In the genomic region with DNA sequence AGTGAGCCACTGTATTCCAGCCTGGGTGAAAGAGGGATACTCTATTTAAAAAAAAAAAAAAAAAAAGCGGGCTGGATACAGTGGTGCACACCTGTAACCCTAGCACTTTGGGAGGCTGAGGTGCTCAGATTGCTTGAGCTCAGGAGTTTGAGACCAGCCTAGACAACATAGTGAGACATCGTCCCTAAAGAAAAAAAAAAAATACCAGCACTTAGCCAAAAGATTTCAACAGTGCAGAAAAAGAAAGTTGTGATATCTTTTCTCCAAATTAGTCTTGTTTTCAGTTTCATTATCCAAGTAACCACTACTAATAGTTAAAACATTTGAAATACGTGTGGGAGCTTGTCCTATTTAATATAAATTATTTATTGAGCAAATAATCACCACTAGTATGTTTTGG, we compare ENCODE assay signal across 17 cellular contexts. TPM values are rescaled to one million over a fixed set of nuclear protein-coding genes. Genes with fewer than 3 reads are reported as not detected.
DNase-seq lines count a peak whose midpoint lies in the region; ATAC-seq and TF ChIP-seq lines count a peak whose summit lies in the region.
"Had no signal": no experiment of that assay in that cellular context is flagged by ENCODE, and none has a peak within 500 bp of the region (broad histone marks: within the 10 kb centered on the region; RNA-seq: fewer than 3 reads in every experiment).

No MANE protein-coding gene starts in this region.

- H3K27me3 Mint-ChIP-seq in CD4-positive, CD25-positive, alpha-beta regulatory T cell: no peaks in the 10 kb centered on the region
- H3K27me3 Mint-ChIP-seq: stimulated activated naive B cell treated with anti-CD40 and anti-IgM and Interleukin-4, amounts not matched to agents 10 μg/mL and 1 μg/mL and 100 μg/mL, for 72 hours had no signal

- 49% methylated on average over 3 of the region's 3 CpGs for WGBS in esophagus muscularis mucosa
- 66 to 89% methylated on average over 3 of the region's 3 CpGs for WGBS in sigmoid colon, 2 donors

- H2AFZ ChIP-seq in KMS-11 (ENCODE audit: low read depth): no peak overlapping the region

- peaks cover 0 to 2% (median 0%) of the 10 kb centered on the region in 7 donors for H3K9me3 Mint-ChIP-seq in CD4-positive, CD25-positive, alpha-beta regulatory T cell
- H3K9me3 Mint-ChIP-seq: CD8-positive, alpha-beta T cell; stimulated activated naive B cell treated with anti-CD40 and anti-IgM and Interleukin-4, amounts not matched to agents 10 μg/mL and 1 μg/mL and 100 μg/mL, for 72 hours had no signal

- peak in 1 of 3 donors; percentile 33 for DNase-seq in CD4-positive, CD25-positive, alpha-beta regulatory T cell
- no peak for DNase-seq in esophagus muscularis mucosa (ENCODE audit: extremely low spot score)
- DNase-seq in sigmoid colon: no peak
- DNase-seq in NCI-H1092 treated with DMSO at 0.1 percent for 48 hours (lab: John Stamatoyannopoulos, UW): no peak
- DNase-seq in MV-4-11 (lab: John Stamatoyannopoulos, UW): no peak
- DNase-seq: activated CD4-positive, alpha-beta T cell treated with anti-CD3 and anti-CD28 coated beads, Interleukin-2, amount 50 U/mL, for 1 hour; activated gamma-delta T cell; CD8-positive, alpha-beta T cell; effector memory CD4-positive, alpha-beta T cell; GF-D8; MG63; retina; stimulated activated CD4-positive, alpha-beta T cell treated with anti-CD3 and anti-CD28 coated beads, Interleukin-4, amount 100 ng/mL, for 4 hours; stimulated activated naive B cell treated with anti-CD40 and anti-IgM and Interleukin-4, amounts not matched to agents 10 μg/mL and 1 μg/mL and 100 μg/mL, for 72 hours had no signal

- ATAC-seq in CD4-positive, CD25-positive, alpha-beta regulatory T cell (ENCODE audit: low read depth in 2 of 2): no peak
- ATAC-seq in HG03460 (IDR thresholded peaks at IDR 0.05; ENCODE audit: unreplicated experiment): no peak
- ATAC-seq: CD8-positive, alpha-beta T cell; stimulated activated naive B cell treated with anti-CD40 and anti-IgM and Interleukin-4, amounts not matched to agents 10 μg/mL and 1 μg/mL and 100 μg/mL, for 72 hours had no signal

- no peak overlapping the region for H3K4me3 ChIP-seq in CD4-positive, CD25-positive, alpha-beta regulatory T cell (ENCODE audit: low read depth, low read length)
- H3K4me3 ChIP-seq in KMS-11 (IDR thresholded peaks at IDR 0.05; ENCODE audit: insufficient read depth, low read depth, low read length): no peak overlapping the region
- H3K4me3 ChIP-seq in esophagus muscularis mucosa: no peak overlapping the region
- no peak overlapping the region for H3K4me3 ChIP-seq in sigmoid colon
- H3K4me3 ChIP-seq: HAP-1, MG63 had no signal

- H3K9ac ChIP-seq in KMS-11: no peak overlapping the region

- H3K36me3 ChIP-seq in CD4-positive, CD25-positive, alpha-beta regulatory T cell (ENCODE audit: control insufficient read depth, insufficient read depth, low read length): no peaks in the 10 kb centered on the region
- no peaks in the 10 kb centered on the region for H3K36me3 ChIP-seq in KMS-11 (ENCODE audit: insufficient read depth)
- H3K36me3 ChIP-seq in esophagus muscularis mucosa: no peaks in the 10 kb centered on the region
- H3K36me3 ChIP-seq in sigmoid colon: no peaks in the 10 kb centered on the region
- H3K36me3 ChIP-seq: HAP-1, MG63 had no signal

- peaks cover 41% of the 10 kb centered on the region for H3K4me1 ChIP-seq in CD4-positive, CD25-positive, alpha-beta regulatory T cell (ENCODE audit: control insufficient read depth, insufficient read depth, low read length, poor library complexity, severe bottlenecking)
- H3K4me1 ChIP-seq in KMS-11 (ENCODE audit: low read depth, poor library complexity, severe bottlenecking): peaks cover 89% of the 10 kb centered on the region
- peaks cover 29 to 70% (median 57%) of the 10 kb centered on the region in 4 donors for H3K4me1 ChIP-seq in esophagus muscularis mucosa
- peaks cover 0 to 62% (median 48%) of the 10 kb centered on the region in 4 donors for H3K4me1 ChIP-seq in sigmoid colon

- TF ChIP-seq EP300 in esophagus muscularis mucosa (IDR thresholded peaks at IDR 0.05): no peak
- TF ChIP-seq EP300 in sigmoid colon (IDR thresholded peaks at IDR 0.05): no peak

- intact Hi-C loops in esophagus muscularis mucosa (cut with DNase I): no loop called here
- intact Hi-C loops in sigmoid colon (cut with DNase I): no loop called here

- TF ChIP-seq CTCF in KMS-11 (conservative IDR thresholded peaks at IDR 0.05; ENCODE audit: low read depth, low read length) (no peak), esophagus muscularis mucosa (IDR thresholded peaks at IDR 0.05) (no peak), sigmoid colon (IDR thresholded peaks at IDR 0.05) (no peak)

- no peak overlapping the region for H3K27ac ChIP-seq in CD4-positive, CD25-positive, alpha-beta regulatory T cell (ENCODE audit: insufficient read depth, low read length, poor library complexity, severe bottlenecking)
- H3K27ac ChIP-seq in KMS-11 (no peak overlapping the region), esophagus muscularis mucosa (replicated peaks in 1 of 4) (peak overlapping the region; percentile 50 to 66 (median 63)), sigmoid colon (peak overlapping the region; percentile 64 to 79 (median 73))

- H3K9me3 ChIP-seq in CD4-positive, CD25-positive, alpha-beta regulatory T cell (ENCODE audit: control insufficient read depth in 2 of 2, low read length in 2 of 2): no peaks in the 10 kb centered on the region
- no peaks in the 10 kb centered on the region for H3K9me3 ChIP-seq in esophagus muscularis mucosa
- H3K9me3 ChIP-seq in sigmoid colon: no peaks in the 10 kb centered on the region
- H3K9me3 ChIP-seq: HAP-1, MG63 had no signal

- H3K4me2 ChIP-seq in KMS-11: peak overlapping the region; percentile 29; the same call in 1 of the 2 replicates

- no peak overlapping the region for H3K4me3 Mint-ChIP-seq in CD4-positive, CD25-positive, alpha-beta regulatory T cell
- H3K4me3 Mint-ChIP-seq: CD8-positive, alpha-beta T cell; stimulated activated naive B cell treated with anti-CD40 and anti-IgM and Interleukin-4, amounts not matched to agents 10 μg/mL and 1 μg/mL and 100 μg/mL, for 72 hours had no signal

- TF ChIP-seq POLR2A in esophagus muscularis mucosa (IDR thresholded peaks at IDR 0.05; ENCODE audit: low read depth): no peak
- no peak for TF ChIP-seq POLR2A in sigmoid colon (IDR thresholded peaks at IDR 0.05)

- peak overlapping the region in 2 of 3 donors; percentile 20 to 58 for H3K27ac Mint-ChIP-seq in CD4-positive, CD25-positive, alpha-beta regulatory T cell
- H3K27ac Mint-ChIP-seq: stimulated activated naive B cell treated with anti-CD40 and anti-IgM and Interleukin-4, amounts not matched to agents 10 μg/mL and 1 μg/mL and 100 μg/mL, for 72 hours had no signal

- no peaks in the 10 kb centered on the region for H3K27me3 ChIP-seq in CD4-positive, CD25-positive, alpha-beta regulatory T cell (ENCODE audit: control insufficient read depth, insufficient read depth, low read length)
- no peaks in the 10 kb centered on the region for H3K27me3 ChIP-seq in KMS-11 (ENCODE audit: insufficient read depth, low read depth)
- no peaks in the 10 kb centered on the region for H3K27me3 ChIP-seq in esophagus muscularis mucosa
- no peaks in the 10 kb centered on the region for H3K27me3 ChIP-seq in sigmoid colon
- H3K27me3 ChIP-seq: MG63 had no signal

- H4K20me1 ChIP-seq in KMS-11 (ENCODE audit: insufficient read depth): peaks cover 22% of the 10 kb centered on the region

- peaks cover 3% of the 10 kb centered on the region for H3K36me3 Mint-ChIP-seq in CD4-positive, CD25-positive, alpha-beta regulatory T cell
- H3K36me3 Mint-ChIP-seq: CD8-positive, alpha-beta T cell had no signal

- H3K4me1 Mint-ChIP-seq in CD4-positive, CD25-positive, alpha-beta regulatory T cell: peaks cover 25 to 86% (median 67%) of the 10 kb centered on the region in 4 donors

- peaks cover 96% of the 10 kb centered on the region for H3K79me2 ChIP-seq in KMS-11 (ENCODE audit: insufficient read depth, low read depth)

RNA-seq across cellular contexts. Expression of gene TENT4B, which starts 48.7 kb away (rescaled TPM):
- total RNA-seq in CD4-positive, CD25-positive, alpha-beta regulatory T cell: 19.7 TPM
- 1 to 10 TPM; 3.5 to 4.2 (median 3.5) TPM for polyA plus RNA-seq in CD4-positive, CD25-positive, alpha-beta regulatory T cell
- 10 to 100 TPM in 3 of 4 donors, 1 to 10 TPM in 1; 9.9 to 18.3 (median 16.7) TPM for total RNA-seq in esophagus muscularis mucosa
- total RNA-seq in sigmoid colon: 10 to 100 TPM; 14.9 to 23.5 (median 20.0) TPM
- polyA plus RNA-seq in sigmoid colon: 1 to 10 TPM; 3.6 to 5.0 (median 4.2) TPM

Comparison
In these comparisons a context has a peak if more than half of its experiments do, and no peak if none do; other contexts are left out.
1. H3K27ac ChIP-seq: peak in esophagus muscularis mucosa (4 of 4) and sigmoid colon (4 of 4); none in CD4-positive, CD25-positive, alpha-beta regulatory T cell (single experiment) and KMS-11 (single experiment).